23 cellular contexts compared by ENCODE assay signal in the genomic region with DNA sequence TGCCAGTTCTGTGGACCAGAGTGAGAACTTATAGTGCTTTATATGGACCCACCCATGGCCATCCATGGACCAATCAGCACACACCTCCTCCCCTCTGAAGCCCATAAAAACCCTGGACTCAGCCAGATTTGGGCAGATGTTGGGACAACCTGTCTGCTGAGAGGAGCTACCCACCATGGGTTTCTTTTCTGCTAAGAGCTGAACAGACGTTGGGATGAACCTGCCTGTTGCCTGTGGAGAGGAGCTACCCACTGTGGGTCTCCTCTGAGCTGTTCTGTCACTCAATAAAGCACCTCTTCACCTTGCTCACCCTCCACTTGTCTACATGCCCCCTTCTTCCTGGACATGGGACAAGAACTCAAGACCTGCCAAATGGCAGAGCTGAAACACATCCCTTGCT.
"Had no signal": no experiment of that assay in that cellular context is flagged by ENCODE, and none has a peak within 500 bp of the region (broad histone marks: within the 10 kb centered on the region; RNA-seq: fewer than 3 reads in every experiment).

No MANE protein-coding gene starts in this region.

- H3K36me3 ChIP-seq: esophagus muscularis mucosa, gastroesophageal sphincter, heart left ventricle, left ventricle myocardium inferior, lower lobe of right lung had no signal

- H3K27me3 ChIP-seq: dorsolateral prefrontal cortex, esophagus muscularis mucosa, foreskin keratinocyte, gastroesophageal sphincter, heart left ventricle, hepatocyte had no signal

- H3K27ac ChIP-seq: coronary artery, dorsolateral prefrontal cortex, esophagus muscularis mucosa, foreskin keratinocyte, gastroesophageal sphincter, heart left ventricle, hepatocyte, left ventricle myocardium inferior, lower lobe of right lung had no signal

- H3K79me2 ChIP-seq: hepatocyte had no signal

- H3K36me3 Mint-ChIP-seq: immature natural killer cell had no signal

- H3K4me1 Mint-ChIP-seq: immature natural killer cell had no signal

- ATAC-seq: gastroesophageal sphincter, lower lobe of right lung had no signal

- H3K27ac Mint-ChIP-seq: immature natural killer cell had no signal

- H3K4me3 Mint-ChIP-seq: immature natural killer cell had no signal

- H3K4me1 ChIP-seq: esophagus muscularis mucosa, foreskin keratinocyte, gastroesophageal sphincter, heart left ventricle, left ventricle myocardium inferior, lower lobe of right lung had no signal

- H2AFZ ChIP-seq: hepatocyte had no signal

- H3K9me3 ChIP-seq: esophagus muscularis mucosa, gastroesophageal sphincter, heart left ventricle, left ventricle myocardium inferior, lower lobe of right lung had no signal

- H3K9me3 Mint-ChIP-seq: immature natural killer cell had no signal

- DNase-seq: dermis blood vessel endothelial cell; dorsolateral prefrontal cortex; effector CD4-positive, alpha-beta T cell; effector memory CD4-positive, alpha-beta T cell; foreskin keratinocyte; heart left ventricle; hypothalamus; immature natural killer cell; islet precursor cell; kidney; kidney glomerular epithelial cell; left colon; left ventricle myocardium inferior; lower lobe of right lung; mesenchymal stem cell; midbrain had no signal

- H3K4me3 ChIP-seq: coronary artery, dorsolateral prefrontal cortex, esophagus muscularis mucosa, gastroesophageal sphincter, heart left ventricle, hepatocyte, left ventricle myocardium inferior, lower lobe of right lung had no signal

- H3K4me2 ChIP-seq: hepatocyte had no signal

- FAIRE-seq: colon, endothelial cell of umbilical vein, frontal cortex, kidney had no signal
